ENCODE assay signal across 10 cellular contexts in genomic region chr7:38339953-38340819, GRCh38.
DNase-seq lines count a peak whose midpoint lies in the region; ATAC-seq, FAIRE-seq and TF ChIP-seq lines count a peak whose summit lies in the region.
"Had no signal": no experiment of that assay in that cellular context is flagged by ENCODE, and none has a peak within 500 bp of the region (broad histone marks: within the 10 kb centered on the region; RNA-seq: fewer than 3 reads in every experiment).

No MANE protein-coding gene starts in this region.

- no peak overlapping the region for H3K4me2 ChIP-seq in GM12878 (ENCODE audit: control insufficient read depth, insufficient read depth)

- WGBS in GM12878 (ENCODE audit: insufficient coverage, insufficient replicate concordance, low lambda C conversion rate, missing lambda C conversion rate): 91% methylated on average over 4 of the region's 4 CpGs

- DNase-seq in D341Med (ENCODE audit: low spot score) (peak; percentile 60), NCI-H82 (lab: John Stamatoyannopoulos, UW) (peak; percentile 94), GM12878 (ENCODE audit: low read depth, low spot score) (no peak), HPDE6-E6E7 (ENCODE audit: extremely low spot score) (no peak), NCI-H1417 treated with DMSO at 0.1 percent for 48 hours (lab: John Stamatoyannopoulos, UW) (no peak)
- DNase-seq: BE2C, heart right ventricle, NCI-H1436 had no signal

- no peaks in the 10 kb centered on the region for H3K79me2 ChIP-seq in GM12878 (ENCODE audit: control insufficient read depth, insufficient read depth, low read length)

- TF ChIP-seq RAD21 in GM12878 (IDR thresholded peaks at IDR 0.05; ENCODE audit: insufficient read depth, low read depth, low read length): no peak

- POLR2A ChIA-PET in GM12878 (lab: Charles Lee): interaction anchor here (0.5 to 0.7 kb wide), 4 partner anchors 8 to 1055 kb away, joined by 3 to 6 read pairs (median 4); no protein-coding TSS in a partner anchor

- no peak for FAIRE-seq in GM12878 (lab: Jason Lieb, UNC)

- SMC1A ChIA-PET in GM12878 (lab: Charles Lee; ENCODE audit: uncharacterized antibody, unreplicated experiment): interaction anchor here (0.6 to 1.5 kb wide), 13 partner anchors 16 to 794 kb away, joined by 3 to 4 read pairs (median 3); no protein-coding TSS in a partner anchor

- peak overlapping the region; percentile 46; the same call in 1 of the 2 replicates for H2AFZ ChIP-seq in GM12878 (ENCODE audit: control insufficient read depth, low read depth, low read length)

- TF ChIP-seq POLR2A in GM12878 (IDR thresholded peaks at IDR 0.05; ENCODE audit: low read depth, low read length): no peak

- no peaks in the 10 kb centered on the region for H3K36me3 ChIP-seq in GM12878 (ENCODE audit: control insufficient read depth in 2 of 2, insufficient read depth in 2 of 2, low read length in 1 of 2)
- H3K36me3 ChIP-seq: BE2C, heart right ventricle had no signal

- in situ Hi-C loops in GM12878 (cut with MboI): loop anchor here (5.0 to 25.0 kb wide), 2 partner anchors 128 to 428 kb away; no protein-coding TSS in a partner anchor

- TF ChIP-seq EP300 in GM12878 (IDR thresholded peaks at IDR 0.05; ENCODE audit: borderline replicate concordance in 1 of 2, control insufficient read depth in 1 of 2, low read depth in 2 of 2, low read length in 2 of 2): no peak

- peaks cover 16% of the 10 kb centered on the region for H3K4me1 ChIP-seq in GM12878 (ENCODE audit: control insufficient read depth, insufficient read depth, low read length)

- intact Hi-C loops in GM12878 (cut with micrococcal nuclease; ENCODE audit: unreplicated experiment): loop anchor here (5.0 kb wide), 2 partner anchors 32 to 233 kb away; no protein-coding TSS in a partner anchor

- H4K20me1 ChIP-seq in GM12878 (ENCODE audit: control insufficient read depth, insufficient read depth): no peaks in the 10 kb centered on the region

- H3K27ac ChIP-seq in GM12878 (ENCODE audit: control insufficient read depth, insufficient read depth): no peak overlapping the region
- peak overlapping the region in 14 of 21 experiments; percentile 8 to 82 (median 59) for H3K27ac ChIP-seq in skin epidermis

- TF ChIP-seq CTCF in GM12878 (IDR thresholded peaks at IDR 0.05 in 2 of 3, conservative IDR thresholded peaks at IDR 0.05 in 1 of 3; ENCODE audit: control insufficient read depth in 2 of 3, extremely low read depth in 1 of 3, insufficient read depth in 1 of 3, low read depth in 3 of 3, low read length in 3 of 3): no peak

- no peaks in the 10 kb centered on the region for H3K9me3 ChIP-seq in GM12878 (replicated peaks; ENCODE audit: control insufficient read depth, insufficient read depth, low read length)
- H3K9me3 ChIP-seq: BE2C, heart right ventricle had no signal

- no peak overlapping the region for H3K4me3 ChIP-seq in GM12878
- no peak overlapping the region for H3K4me3 ChIP-seq in skin epidermis
- H3K4me3 ChIP-seq: heart right ventricle had no signal

- no TSS peak for BruUV-seq in GM12878 (replicated peaks; lab: Mats Ljungman, UMichigan)

- ATAC-seq in GM12878 (peak; percentile 29; the same call in 2 of the 3 replicates), HG03139 (IDR thresholded peaks at IDR 0.05; ENCODE audit: unreplicated experiment) (no peak)

- RAD21 ChIA-PET in GM12878 (lab: Charles Lee; ENCODE audit: unreplicated experiment): interaction anchor here (0.9 to 1.6 kb wide), 3 partner anchors 13 to 125 kb away, joined by 3 to 5 read pairs (median 4); no protein-coding TSS in a partner anchor

- H3K27me3 ChIP-seq in GM12878 (replicated peaks in 1 of 2; ENCODE audit: control insufficient read depth in 2 of 2, insufficient read depth in 2 of 2, low read length in 1 of 2): no peaks in the 10 kb centered on the region
- H3K27me3 ChIP-seq: BE2C, heart right ventricle had no signal

- CTCF ChIA-PET in GM12878 (lab: Yijun Ruan, JAX): interaction anchor here (0.6 to 7.0 kb wide), 13 partner anchors 10 to 423 kb away, joined by 3 to 191 read pairs (median 4); no protein-coding TSS in a partner anchor

- H3K9ac ChIP-seq in GM12878 (ENCODE audit: control insufficient read depth, insufficient read depth, low read length): no peak overlapping the region; the same call in 1 of the 2 replicates

TF ChIP-seq in GM12878, 131 proteins besides CTCF, POLR2A, EP300 and RAD21 (continues in another document):
- no peak for TF ChIP-seq HSF1 (IDR thresholded peaks at IDR 0.05; ENCODE audit: low read depth, low read length)
- no peak for TF ChIP-seq ZNF622 (IDR thresholded peaks at IDR 0.05)
- no peak for TF ChIP-seq MXI1 (IDR thresholded peaks at IDR 0.05; ENCODE audit: low read depth, low read length)
- no peak for TF ChIP-seq NKRF (conservative IDR thresholded peaks at IDR 0.05)
- no peak for TF ChIP-seq MTA2 (IDR thresholded peaks at IDR 0.05; ENCODE audit: low read depth)
- TF ChIP-seq ELK1 (IDR thresholded peaks at IDR 0.05; ENCODE audit: low read depth, low read length): no peak
- TF ChIP-seq CEBPZ (IDR thresholded peaks at IDR 0.05; ENCODE audit: low read depth, low read length): no peak
- no peak for TF ChIP-seq MLLT1 (IDR thresholded peaks at IDR 0.05)
- TF ChIP-seq PML (IDR thresholded peaks at IDR 0.05; ENCODE audit: low read length): no peak

Comparison
In these comparisons a context has a peak if more than half of its experiments do, and no peak if none do; other contexts are left out.
1. DNase-seq: peak in D341Med (single experiment) and NCI-H82 (single experiment); none in GM12878 (single experiment), HPDE6-E6E7 (single experiment) and NCI-H1417 treated with DMSO at 0.1 percent for 48 hours (single experiment).